4 cellular contexts compared by ENCODE assay signal in genomic region chr2:76813084-76813483, GRCh38.
"Had no signal": no experiment of that assay in that cellular context is flagged by ENCODE, and none has a peak within 500 bp of the region (broad histone marks: within the 10 kb centered on the region; RNA-seq: fewer than 3 reads in every experiment).

No MANE protein-coding gene starts in this region.

- H3K27ac ChIP-seq: GM23248 had no signal

- H3K36me3 ChIP-seq: HAP-1 had no signal

- H3K9me3 ChIP-seq: HAP-1 had no signal

- H3K9ac ChIP-seq: GM23248 had no signal

- H3K4me3 ChIP-seq: GM23248, GM23338, HAP-1 had no signal

- H3K4me2 ChIP-seq: GM23338 had no signal

- ATAC-seq: GM23338, HCT116 had no signal

- H2AFZ ChIP-seq: GM23248, GM23338 had no signal
